9 cellular contexts compared by ENCODE assay signal in the genomic region with DNA sequence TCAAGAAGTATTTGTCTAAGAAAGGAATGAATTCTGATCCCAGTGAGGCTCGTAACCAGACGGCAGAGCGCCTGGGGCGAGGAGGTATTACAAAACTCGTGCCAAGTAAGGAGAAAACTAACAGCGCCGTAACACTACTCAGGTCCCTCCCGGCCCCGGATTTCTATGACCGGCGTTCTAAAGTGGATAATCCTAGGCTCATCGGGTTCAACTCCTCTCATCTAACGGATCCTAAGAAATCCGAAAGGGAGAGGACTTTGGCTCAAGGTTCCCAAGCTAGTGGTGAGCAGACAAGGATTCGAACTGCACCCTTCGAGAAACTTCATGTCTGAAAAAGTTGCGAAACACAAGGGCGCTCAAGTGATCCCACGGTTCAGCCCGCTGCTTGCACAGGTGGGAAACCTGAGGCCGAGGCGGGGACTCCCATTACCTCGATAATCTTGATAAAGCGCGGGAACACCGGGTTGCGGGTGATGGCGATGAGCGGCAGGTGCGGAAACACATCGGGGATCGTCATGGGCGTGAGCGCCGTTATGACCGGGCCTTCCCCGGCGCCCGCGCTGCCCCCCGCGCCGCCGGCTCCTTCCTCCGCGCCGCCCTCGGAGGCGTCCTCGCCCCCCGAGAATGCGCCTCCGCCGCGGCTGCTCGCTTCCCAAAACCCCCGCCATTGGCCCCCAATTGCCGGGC. TPM values are rescaled to one million over a fixed set of nuclear protein-coding genes. Genes with fewer than 3 reads are reported as not detected.
DNase-seq lines count a peak whose midpoint lies in the region; ATAC-seq, FAIRE-seq and TF ChIP-seq lines count a peak whose summit lies in the region.
"Had no signal": no experiment of that assay in that cellular context is flagged by ENCODE, and none has a peak within 500 bp of the region (broad histone marks: within the 10 kb centered on the region; RNA-seq: fewer than 3 reads in every experiment).

No MANE protein-coding gene starts in this region.

- H3K9me3 Mint-ChIP-seq in activated CD8-positive, alpha-beta T cell treated with anti-CD3 and anti-CD28 coated beads for 36 hours: no peaks in the 10 kb centered on the region

- peak overlapping the region; percentile 94 to 99 (median 96) for H3K27ac ChIP-seq in gastroesophageal sphincter
- H3K27ac ChIP-seq in psoas muscle: peak overlapping the region; percentile 99

- 0% methylated on average over 14 to 16 of the region's 58 CpGs for WGBS in gastroesophageal sphincter (ENCODE audit: low coverage in 1 of 2), 2 donors
- 0 to 1% (median 1%) methylated on average over 47 to 58 of the region's 58 CpGs for WGBS in psoas muscle, 3 donors

- peaks cover 0 to 8% of the 10 kb centered on the region in 2 donors for H3K36me3 ChIP-seq in gastroesophageal sphincter
- peaks cover 0 to 9% of the 10 kb centered on the region in 2 donors for H3K36me3 ChIP-seq in psoas muscle (ENCODE audit: insufficient read depth in 1 of 2, low read depth in 1 of 2)

- intact Hi-C loops in activated CD8-positive, alpha-beta T cell treated with anti-CD3 and anti-CD28 coated beads for 36 hours (cut with micrococcal nuclease): no loop called here
- intact Hi-C loops in psoas muscle (cut with DNase I): loop anchor here in 1 of 2 donors (2.0 to 5.0 kb wide), 2 partner anchors 29 to 97 kb away; a partner anchor contains a TSS

- peak; percentile 5 for ATAC-seq in HG03159 (IDR thresholded peaks at IDR 0.05; ENCODE audit: unreplicated experiment)
- no peak for ATAC-seq in activated CD8-positive, alpha-beta T cell treated with anti-CD3 and anti-CD28 coated beads for 36 hours
- no peak for ATAC-seq in gastroesophageal sphincter
- peak in 1 of 4 donors; percentile 0 for ATAC-seq in psoas muscle
- ATAC-seq in HG02884 (IDR thresholded peaks at IDR 0.05; ENCODE audit: unreplicated experiment): no peak

- POLR2A ChIA-PET in activated CD8-positive, alpha-beta T cell treated with anti-CD3 and anti-CD28 coated beads for 36 hours (lab: Charles Lee): interaction anchor here (0.6 to 18.8 kb wide), 14 partner anchors 8 to 373 kb away, joined by 3 to 516 read pairs (median 6); a partner anchor contains a TSS

- no peaks in the 10 kb centered on the region for H3K27me3 Mint-ChIP-seq in activated CD8-positive, alpha-beta T cell treated with anti-CD3 and anti-CD28 coated beads for 36 hours

- TF ChIP-seq POLR2A in gastroesophageal sphincter (IDR thresholded peaks at IDR 0.05): no peak

- peak overlapping the region; percentile 92 for H3K4me3 Mint-ChIP-seq in activated CD8-positive, alpha-beta T cell treated with anti-CD3 and anti-CD28 coated beads for 36 hours

- DNase-seq in DMS53 (lab: John Stamatoyannopoulos, UW) (peak; percentile 55), DMS53 treated with DMSO at 0.1 percent for 48 hours (lab: John Stamatoyannopoulos, UW; ENCODE audit: unreplicated experiment) (no peak), psoas muscle (no peak), urothelium cell line (ENCODE audit: low spot score) (no peak)
- DNase-seq in activated CD8-positive, alpha-beta T cell treated with anti-CD3 and anti-CD28 coated beads for 36 hours: peak; percentile 63

- no peaks in the 10 kb centered on the region for H3K27me3 ChIP-seq in gastroesophageal sphincter
- no peaks in the 10 kb centered on the region for H3K27me3 ChIP-seq in psoas muscle (ENCODE audit: insufficient read depth in 3 of 3, low read length in 2 of 3)

- no peak for TF ChIP-seq CTCF in activated CD8-positive, alpha-beta T cell treated with anti-CD3 and anti-CD28 coated beads for 36 hours (IDR thresholded peaks at IDR 0.05)
- TF ChIP-seq CTCF in gastroesophageal sphincter (IDR thresholded peaks at IDR 0.05) (peak in 2 of 4 experiments; percentile 9 to 20), psoas muscle (IDR thresholded peaks at IDR 0.05) (no peak)

- H3K27ac Mint-ChIP-seq in activated CD8-positive, alpha-beta T cell treated with anti-CD3 and anti-CD28 coated beads for 36 hours: peak overlapping the region; percentile 97

- H3K9me3 ChIP-seq in gastroesophageal sphincter (no peaks in the 10 kb centered on the region), psoas muscle (no peaks in the 10 kb centered on the region)

- H3K4me1 ChIP-seq in gastroesophageal sphincter: peaks cover 0 to 42% (median 15%) of the 10 kb centered on the region in 3 donors
- H3K4me1 ChIP-seq in psoas muscle: peaks cover 20% of the 10 kb centered on the region

- peak overlapping the region; percentile 90 to 99 for H3K4me3 ChIP-seq in gastroesophageal sphincter
- H3K4me3 ChIP-seq in psoas muscle: peak overlapping the region; percentile 95

- H3K4me1 Mint-ChIP-seq in activated CD8-positive, alpha-beta T cell treated with anti-CD3 and anti-CD28 coated beads for 36 hours (ENCODE audit: low read depth): peaks cover 24% of the 10 kb centered on the region

- CTCF ChIA-PET in activated CD8-positive, alpha-beta T cell treated with anti-CD3 and anti-CD28 coated beads for 36 hours (lab: Charles Lee): interaction anchor here (0.6 to 2.8 kb wide), 8 partner anchors 7 to 184 kb away, joined by 3 to 23 read pairs (median 6); a partner anchor contains a TSS

- H3K36me3 Mint-ChIP-seq in activated CD8-positive, alpha-beta T cell treated with anti-CD3 and anti-CD28 coated beads for 36 hours (ENCODE audit: low read depth): peaks cover 32% of the 10 kb centered on the region

- no peak for TF ChIP-seq EP300 in gastroesophageal sphincter (IDR thresholded peaks at IDR 0.05)

- no peak for FAIRE-seq in urothelium cell line (lab: Jason Lieb, UNC)

RNA-seq across cellular contexts. Expression of a gene that starts 0.5 kb away (rescaled TPM):
- 100 to 1,000 TPM; 324 to 342 TPM for total RNA-seq in activated CD8-positive, alpha-beta T cell treated with anti-CD3 and anti-CD28 coated beads for 36 hours
- total RNA-seq in gastroesophageal sphincter (10 to 100 TPM; 44.5 to 73.2 (median 64.1) TPM), psoas muscle (10 to 100 TPM; 61.0 to 97.1 (median 73.8) TPM)
- polyA plus RNA-seq in psoas muscle: 100 to 1,000 TPM in 1 of 3 donors, 10 to 100 TPM in 2; 58.6 to 127 (median 83.3) TPM

RNA-seq across cellular contexts. Expression of a gene that starts 1.0 kb away (rescaled TPM):
- total RNA-seq in activated CD8-positive, alpha-beta T cell treated with anti-CD3 and anti-CD28 coated beads for 36 hours: not detected
- under 1 TPM in 2 of 4 donors, not detected in 2; 0.27 to 0.47 TPM for total RNA-seq in gastroesophageal sphincter
- total RNA-seq in psoas muscle: not detected
- polyA plus RNA-seq in psoas muscle: not detected
- total RNA-seq: dermis microvascular lymphatic vessel endothelial cell had no signal

RNA-seq across cellular contexts. Expression of a gene that starts 29.3 kb away (rescaled TPM):
- total RNA-seq in activated CD8-positive, alpha-beta T cell treated with anti-CD3 and anti-CD28 coated beads for 36 hours: 1,000 to 10,000 TPM; 1,711 to 1,715 TPM
- total RNA-seq in gastroesophageal sphincter (1,000 to 10,000 TPM in 1 of 4 donors, 100 to 1,000 TPM in 3; 393 to 1,204 (median 723) TPM), psoas muscle (100 to 1,000 TPM; 440 to 572 (median 473) TPM)
- 100 to 1,000 TPM; 647 to 814 (median 648) TPM for polyA plus RNA-seq in psoas muscle

RNA-seq across cellular contexts. Expression of a gene that starts 38.6 kb away (rescaled TPM):
- total RNA-seq in activated CD8-positive, alpha-beta T cell treated with anti-CD3 and anti-CD28 coated beads for 36 hours: 1 to 10 TPM; 2.7 to 3.5 TPM
- total RNA-seq in gastroesophageal sphincter: 10 to 100 TPM; 11.2 to 22.9 (median 18.9) TPM
- 1 to 10 TPM; 4.5 to 6.2 (median 4.6) TPM for total RNA-seq in psoas muscle
- polyA plus RNA-seq in psoas muscle: 10 to 100 TPM in 2 of 3 donors, 1 to 10 TPM in 1; 4.7 to 15.6 (median 11.7) TPM

RNA-seq across cellular contexts. Expression of a gene that starts 39.1 kb away (rescaled TPM):
- 10 to 100 TPM; 49.4 TPM for total RNA-seq in activated CD8-positive, alpha-beta T cell treated with anti-CD3 and anti-CD28 coated beads for 36 hours
- total RNA-seq in gastroesophageal sphincter (10 to 100 TPM; 29.7 to 60.6 (median 50.7) TPM), psoas muscle (100 to 1,000 TPM; 103 to 133 (median 119) TPM)
- 100 to 1,000 TPM; 138 to 245 (median 234) TPM for polyA plus RNA-seq in psoas muscle

Comparison
In these comparisons a context has a peak if more than half of its experiments do, and no peak if none do; other contexts are left out.
1. DNase-seq: peak in DMS53 (single experiment) and activated CD8-positive, alpha-beta T cell treated with anti-CD3 and anti-CD28 coated beads for 36 hours (single experiment); none in DMS53 treated with DMSO at 0.1 percent for 48 hours (single experiment), psoas muscle (0 of 2) and urothelium cell line (single experiment).